In genomic region chr12:13539051-13539450, GRCh38 we compare ENCODE assay signal across 26 cellular contexts.
"Had no signal": no experiment of that assay in that cellular context is flagged by ENCODE, and none has a peak within 500 bp of the region (broad histone marks: within the 10 kb centered on the region; RNA-seq: fewer than 3 reads in every experiment).

No MANE protein-coding gene starts in this region.

- H3K9me3 ChIP-seq: heart left ventricle, sigmoid colon, vagina had no signal

- H3K4me3 ChIP-seq: heart left ventricle, lung, neural progenitor cell, sigmoid colon, vagina had no signal

- H3K4me2 ChIP-seq: neural progenitor cell had no signal

- H3K36me3 ChIP-seq: brain microvascular endothelial cell, heart left ventricle, neural progenitor cell, sigmoid colon, vagina had no signal

- H3K27me3 ChIP-seq: brain microvascular endothelial cell, neural progenitor cell, sigmoid colon, vagina had no signal

- DNase-seq: activated B cell treated with CpG ODN at 0.5 μM for 24 hours; activated CD4-positive, alpha-beta T cell treated with anti-CD3 and anti-CD28 coated beads for 36 hours; activated CD4-positive, alpha-beta T cell treated with anti-CD3 and anti-CD28 coated beads, Interleukin-2, amount 50 U/mL, for 4 hours; activated CD8-positive, alpha-beta memory T cell treated with anti-CD3 and anti-CD28 coated beads for 24 hours; activated CD8-positive, alpha-beta memory T cell treated with anti-CD3 and anti-CD28 coated beads, Interleukin-2, amount 50 U/mL, for 4 hours; activated T-cell treated with anti-CD3 and anti-CD28 coated beads, Interleukin-2, amount 50 U/mL, for 24 hours; aorta; brain microvascular endothelial cell; central memory CD4-positive, alpha-beta T cell; dermis blood vessel endothelial cell; effector memory CD4-positive, alpha-beta T cell; heart left ventricle; kidney; naive thymus-derived CD8-positive, alpha-beta T cell; retina; sigmoid colon; stimulated activated CD4-positive, alpha-beta T cell treated with anti-CD3 and anti-CD28 coated beads, Interleukin-2, amount 100 ng/mL, for 48 hours; stimulated activated CD8-positive, alpha-beta memory T cell treated with anti-CD3 and anti-CD28 coated beads, Interleukin-4, amount 100 ng/mL, for 48 hours; stimulated activated naive B cell treated with anti-CD40 and anti-IgM and Interleukin-4, amounts not matched to agents 10 μg/mL and 1 μg/mL and 100 μg/mL, for 72 hours; T1000 had no signal

- H2AFZ ChIP-seq: neural progenitor cell had no signal

- FAIRE-seq: kidney had no signal

- H3K27ac ChIP-seq: brain microvascular endothelial cell, heart left ventricle, neural progenitor cell, sigmoid colon, vagina had no signal

- H3K9ac ChIP-seq: neural progenitor cell had no signal

- H3K4me1 ChIP-seq: heart left ventricle, vagina had no signal

- ATAC-seq: activated CD4-positive, alpha-beta T cell treated with anti-CD3 and anti-CD28 coated beads for 36 hours; activated naive CD4-positive, alpha-beta T cell treated with anti-CD3 and anti-CD28 coated beads, Interleukin-2, amount 50 U/mL, for 72 hours; activated T-helper 17 cell treated with anti-CD3 and anti-CD28 coated beads, Interleukin-2, amount 50 U/mL, for 72 hours; heart left ventricle; left lobe of liver; naive thymus-derived CD8-positive, alpha-beta T cell; stimulated activated naive B cell treated with anti-CD40 and anti-IgM and Interleukin-4, amounts not matched to agents 10 μg/mL and 1 μg/mL and 100 μg/mL, for 72 hours had no signal
